ENCODE assay signal across 31 cellular contexts in genomic region chr4:15569746-15570145, GRCh38.
DNase-seq lines count a peak whose midpoint lies in the region; ATAC-seq lines count a peak whose summit lies in the region.
"Had no signal": no experiment of that assay in that cellular context is flagged by ENCODE, and none has a peak within 500 bp of the region (broad histone marks: within the 10 kb centered on the region; RNA-seq: fewer than 3 reads in every experiment).

No MANE protein-coding gene starts in this region.

- ATAC-seq in activated CD8-positive, alpha-beta memory T cell treated with anti-CD3 and anti-CD28 coated beads, Interleukin-2, amount 10 ng/mL, durations not matched to agents 7 days and 5 days, result no peak
- ATAC-seq: A549; CD8-positive, alpha-beta T cell had no signal

- no peaks in the 10 kb centered on the region for H3K9me3 Mint-ChIP-seq in activated CD8-positive, alpha-beta memory T cell treated with anti-CD3 and anti-CD28 coated beads, Interleukin-2, amount 10 ng/mL, durations not matched to agents 7 days and 5 days (ENCODE audit: low read depth)
- H3K9me3 Mint-ChIP-seq: CD4-positive, alpha-beta memory T cell; CD4-positive, alpha-beta T cell; CD8-positive, alpha-beta memory T cell; CD8-positive, alpha-beta T cell had no signal

- no peaks in the 10 kb centered on the region for H3K27me3 Mint-ChIP-seq in activated CD8-positive, alpha-beta memory T cell treated with anti-CD3 and anti-CD28 coated beads, Interleukin-2, amount 10 ng/mL, durations not matched to agents 7 days and 5 days
- H3K27me3 Mint-ChIP-seq: B cell; CD4-positive, alpha-beta memory T cell; CD4-positive, alpha-beta T cell; CD4-positive, CD25-positive, alpha-beta regulatory T cell; CD8-positive, alpha-beta memory T cell had no signal

- H3K23ac ChIP-seq in trophoblast cell (ENCODE audit: low read length), result no peak overlapping the region

- H3K79me1 ChIP-seq in trophoblast cell (ENCODE audit: low read length), result no peaks in the 10 kb centered on the region

- no peak overlapping the region for H3K4me3 Mint-ChIP-seq in activated CD8-positive, alpha-beta memory T cell treated with anti-CD3 and anti-CD28 coated beads, Interleukin-2, amount 10 ng/mL, durations not matched to agents 7 days and 5 days
- H3K4me3 Mint-ChIP-seq: B cell; CD14-positive monocyte; CD4-positive, alpha-beta memory T cell; CD4-positive, alpha-beta T cell; CD4-positive, CD25-positive, alpha-beta regulatory T cell; CD8-positive, alpha-beta memory T cell; CD8-positive, alpha-beta T cell had no signal

- H3K36me3 ChIP-seq in trophoblast cell (ENCODE audit: control insufficient read depth in 1 of 2, insufficient read depth in 2 of 2, low read length in 2 of 2), result peaks cover 0 to 4% of the 10 kb centered on the region in 2 experiments

- H3K18ac ChIP-seq in trophoblast cell (ENCODE audit: low read length), result no peak overlapping the region

- H4K91ac ChIP-seq in trophoblast cell (ENCODE audit: low read depth, low read length), result no peak overlapping the region

- no peak overlapping the region for H3K9ac ChIP-seq in trophoblast cell (ENCODE audit: low read length)
- H3K9ac ChIP-seq: BLaER1; BLaER1 treated with 17β-estradiol and CSF1 and Interleukin-3, amounts not matched to agents 10 nM and 100 nM had no signal

- H3K4me1 ChIP-seq in trophoblast cell (ENCODE audit: control insufficient read depth in 1 of 2, insufficient read depth in 2 of 2, low read length in 2 of 2), result peaks cover 0 to 2% of the 10 kb centered on the region in 2 experiments
- H3K4me1 ChIP-seq: A549, BE2C, BLaER1, Caco-2 had no signal

- no peak overlapping the region for H2AFZ ChIP-seq in trophoblast cell (ENCODE audit: insufficient read depth, low read length, poor library complexity)

- H3K9me3 ChIP-seq in trophoblast cell (ENCODE audit: insufficient read depth, low read depth, low read length), result no peaks in the 10 kb centered on the region
- H3K9me3 ChIP-seq: A549; BE2C; BLaER1; BLaER1 treated with 17β-estradiol and CSF1 and Interleukin-3, amounts not matched to agents 10 nM and 100 nM; Caco-2 had no signal

- no peak overlapping the region for H3K4me3 ChIP-seq in trophoblast cell (ENCODE audit: low read depth, low read length)
- H3K4me3 ChIP-seq: A549; BLaER1; BLaER1 treated with 17β-estradiol and CSF1 and Interleukin-3, amounts not matched to agents 10 nM and 100 nM had no signal

- peak; percentile 10 for DNase-seq in ELF-1 (ENCODE audit: low read depth, low spot score)
- peak; percentile 78 to 93 for DNase-seq in trophoblast cell
- DNase-seq in activated CD8-positive, alpha-beta memory T cell treated with anti-CD3 and anti-CD28 coated beads, Interleukin-2, amount 10 ng/mL, durations not matched to agents 7 days and 5 days, result no peak
- DNase-seq in UCSD-AML1 (lab: John Stamatoyannopoulos, UW; ENCODE audit: unreplicated experiment), result no peak
- DNase-seq: 8988T; ACHN; AML-193; BE2C; C1 segment of cervical spinal cord; Caco-2; Calu3; CD4-positive, alpha-beta memory T cell; CD4-positive, alpha-beta T cell; CD4-positive, CD25-positive, alpha-beta regulatory T cell; CD8-positive, alpha-beta memory T cell; CD8-positive, alpha-beta T cell; COR-L47; DMS 273 treated with DMSO at 0.1 percent for 48 hours; DMS153; DMS53; DMS79; DMS79 treated with DMSO at 0.1 percent for 48 hours; DND-41; EL had no signal

- H3K4me1 Mint-ChIP-seq in activated CD8-positive, alpha-beta memory T cell treated with anti-CD3 and anti-CD28 coated beads, Interleukin-2, amount 10 ng/mL, durations not matched to agents 7 days and 5 days, result no peaks in the 10 kb centered on the region
- H3K4me1 Mint-ChIP-seq: B cell; CD14-positive monocyte; CD4-positive, alpha-beta memory T cell; CD4-positive, CD25-positive, alpha-beta regulatory T cell; CD8-positive, alpha-beta memory T cell had no signal

- no peak overlapping the region for H2BK120ac ChIP-seq in trophoblast cell (ENCODE audit: insufficient read depth, low read length, poor library complexity)

- H3K4me2 ChIP-seq in trophoblast cell (ENCODE audit: low read length), result no peak overlapping the region
- H3K4me2 ChIP-seq: A549; BLaER1; BLaER1 treated with 17β-estradiol and CSF1 and Interleukin-3, amounts not matched to agents 10 nM and 100 nM had no signal

- no peak overlapping the region for H3K4ac ChIP-seq in trophoblast cell (ENCODE audit: low read depth, low read length)

- no peak overlapping the region for H2BK5ac ChIP-seq in trophoblast cell (ENCODE audit: low read depth, low read length, poor library complexity)

- no peak overlapping the region for H4K8ac ChIP-seq in trophoblast cell (ENCODE audit: low read depth, low read length)

- H2AK5ac ChIP-seq in trophoblast cell (ENCODE audit: low read length), result no peak overlapping the region

- WGBS in trophoblast cell (ENCODE audit: extremely low coverage, insufficient coverage, insufficient read length), result no CpG with 5 or more reads among the region's 5 CpGs

- no peaks in the 10 kb centered on the region for H3K79me2 ChIP-seq in trophoblast cell (ENCODE audit: control insufficient read depth, insufficient read depth, low read length, poor library complexity)

- no peak overlapping the region for H3K14ac ChIP-seq in trophoblast cell (ENCODE audit: low read length)

- no peak overlapping the region for H3K27ac Mint-ChIP-seq in activated CD8-positive, alpha-beta memory T cell treated with anti-CD3 and anti-CD28 coated beads, Interleukin-2, amount 10 ng/mL, durations not matched to agents 7 days and 5 days
- H3K27ac Mint-ChIP-seq: B cell; CD14-positive monocyte; CD4-positive, alpha-beta memory T cell; CD4-positive, alpha-beta T cell; CD4-positive, CD25-positive, alpha-beta regulatory T cell; CD8-positive, alpha-beta memory T cell; CD8-positive, alpha-beta T cell had no signal

- no peaks in the 10 kb centered on the region for H3K27me3 ChIP-seq in trophoblast cell (ENCODE audit: insufficient read depth, low read length)
- H3K27me3 ChIP-seq: BE2C; BLaER1; BLaER1 treated with 17β-estradiol and CSF1 and Interleukin-3, amounts not matched to agents 10 nM and 100 nM had no signal

- no peak overlapping the region for H2BK12ac ChIP-seq in trophoblast cell (ENCODE audit: low read length)

- CTCF ChIA-PET in activated CD8-positive, alpha-beta memory T cell treated with anti-CD3 and anti-CD28 coated beads, Interleukin-2, amount 10 ng/mL, durations not matched to agents 7 days and 5 days (lab: Charles Lee), result no interaction called here

- no peak overlapping the region for H4K12ac ChIP-seq in trophoblast cell (ENCODE audit: low read depth, low read length)

- H3K27ac ChIP-seq in trophoblast cell (ENCODE audit: low read depth, low read length), result no peak overlapping the region
- H3K27ac ChIP-seq: 22Rv1; A549; BLaER1; BLaER1 treated with 17β-estradiol and CSF1 and Interleukin-3, amounts not matched to agents 10 nM and 100 nM; C4-2B had no signal

- peaks cover 2% of the 10 kb centered on the region for H3K36me3 Mint-ChIP-seq in activated CD8-positive, alpha-beta memory T cell treated with anti-CD3 and anti-CD28 coated beads, Interleukin-2, amount 10 ng/mL, durations not matched to agents 7 days and 5 days

Comparison
In these comparisons a context has a peak if more than half of its experiments do, and no peak if none do; other contexts are left out.
1. DNase-seq: peak in ELF-1 (single experiment) and trophoblast cell (2 of 2); none in activated CD8-positive, alpha-beta memory T cell treated with anti-CD3 and anti-CD28 coated beads, Interleukin-2, amount 10 ng/mL, durations not matched to agents 7 days and 5 days (single experiment) and UCSD-AML1 (single experiment).